In the genomic region with DNA sequence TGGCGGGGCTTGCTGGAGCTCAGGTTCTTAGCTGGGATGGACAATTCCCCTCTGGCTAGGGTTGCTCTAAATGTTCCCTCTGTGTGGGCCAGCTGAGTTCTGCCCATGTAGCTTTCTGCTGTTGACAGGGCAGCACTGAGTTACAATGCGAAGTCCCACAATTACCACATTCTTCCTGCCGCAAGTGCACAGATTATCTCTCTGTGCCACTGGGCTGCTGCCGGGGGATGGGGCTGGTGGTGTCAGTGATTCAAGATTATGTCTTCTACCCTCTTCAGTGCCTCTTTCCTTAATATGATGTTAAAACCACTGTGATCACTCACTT, we compare ENCODE assay signal across 17 cellular contexts.
"Had no signal": no experiment of that assay in that cellular context is flagged by ENCODE, and none has a peak within 500 bp of the region (broad histone marks: within the 10 kb centered on the region; RNA-seq: fewer than 3 reads in every experiment).

No MANE protein-coding gene starts in this region.

- H3K4me3 Mint-ChIP-seq: activated naive CD4-positive, alpha-beta T cell treated with anti-CD3 and anti-CD28 coated beads, Interleukin-2, amount 50 U/mL, for 24 hours; central memory CD8-positive, alpha-beta T cell; nephron; stimulated activated naive CD8-positive, alpha-beta T cell treated with anti-CD3 and anti-CD28 coated beads, Interleukin-15, Interleukin-2, amounts not matched to agents 100 ng/mL and 50 ng/mL, for 24 hours; type B pancreatic cell had no signal

- H3K4me1 ChIP-seq: adrenal gland, esophagus muscularis mucosa, prostate gland, sigmoid colon, spleen, suprapubic skin had no signal

- H3K27me3 ChIP-seq: adrenal gland, esophagus muscularis mucosa, sigmoid colon, spleen, suprapubic skin had no signal

- H3K9me3 ChIP-seq: esophagus muscularis mucosa, prostate gland had no signal

- H3K27ac Mint-ChIP-seq: activated naive CD4-positive, alpha-beta T cell treated with anti-CD3 and anti-CD28 coated beads, Interleukin-2, amount 50 U/mL, for 24 hours; nephron; stimulated activated naive CD8-positive, alpha-beta T cell treated with anti-CD3 and anti-CD28 coated beads, Interleukin-15, Interleukin-2, amounts not matched to agents 100 ng/mL and 50 ng/mL, for 24 hours; type B pancreatic cell had no signal

- H3K4me3 ChIP-seq: adrenal gland, coronary artery, esophagus muscularis mucosa, prostate gland, sigmoid colon, spleen, suprapubic skin had no signal

- FAIRE-seq: kidney had no signal

- H3K27me3 Mint-ChIP-seq: central memory CD8-positive, alpha-beta T cell; stimulated activated naive CD8-positive, alpha-beta T cell treated with anti-CD3 and anti-CD28 coated beads, Interleukin-15, Interleukin-2, amounts not matched to agents 100 ng/mL and 50 ng/mL, for 24 hours; type B pancreatic cell had no signal

- H3K27ac ChIP-seq: adrenal gland, coronary artery, esophagus muscularis mucosa, prostate gland, sigmoid colon, spleen, suprapubic skin had no signal

- H3K36me3 ChIP-seq: adrenal gland, esophagus muscularis mucosa, prostate gland, sigmoid colon, spleen, suprapubic skin had no signal

- H3K36me3 Mint-ChIP-seq: activated naive CD4-positive, alpha-beta T cell treated with anti-CD3 and anti-CD28 coated beads, Interleukin-2, amount 50 U/mL, for 24 hours; type B pancreatic cell had no signal

- H3K4me1 Mint-ChIP-seq: activated naive CD4-positive, alpha-beta T cell treated with anti-CD3 and anti-CD28 coated beads, Interleukin-2, amount 50 U/mL, for 24 hours; central memory CD8-positive, alpha-beta T cell; nephron had no signal

- DNase-seq: activated CD4-positive, alpha-beta T cell treated with anti-CD3 and anti-CD28 coated beads, Interleukin-2, amount 50 U/mL, for 4 hours; activated CD4-positive, CD25-positive, alpha-beta regulatory T cell treated with anti-CD3 and anti-CD28 coated beads, Interleukin-2, amount 50 U/mL, for 72 hours; activated T-cell treated with anti-CD3 and anti-CD28 coated beads, Interleukin-2, amount 50 U/mL, for 1 hour; adrenal gland; hippocampal formation; kidney; sigmoid colon; spleen had no signal
